In the genomic region with DNA sequence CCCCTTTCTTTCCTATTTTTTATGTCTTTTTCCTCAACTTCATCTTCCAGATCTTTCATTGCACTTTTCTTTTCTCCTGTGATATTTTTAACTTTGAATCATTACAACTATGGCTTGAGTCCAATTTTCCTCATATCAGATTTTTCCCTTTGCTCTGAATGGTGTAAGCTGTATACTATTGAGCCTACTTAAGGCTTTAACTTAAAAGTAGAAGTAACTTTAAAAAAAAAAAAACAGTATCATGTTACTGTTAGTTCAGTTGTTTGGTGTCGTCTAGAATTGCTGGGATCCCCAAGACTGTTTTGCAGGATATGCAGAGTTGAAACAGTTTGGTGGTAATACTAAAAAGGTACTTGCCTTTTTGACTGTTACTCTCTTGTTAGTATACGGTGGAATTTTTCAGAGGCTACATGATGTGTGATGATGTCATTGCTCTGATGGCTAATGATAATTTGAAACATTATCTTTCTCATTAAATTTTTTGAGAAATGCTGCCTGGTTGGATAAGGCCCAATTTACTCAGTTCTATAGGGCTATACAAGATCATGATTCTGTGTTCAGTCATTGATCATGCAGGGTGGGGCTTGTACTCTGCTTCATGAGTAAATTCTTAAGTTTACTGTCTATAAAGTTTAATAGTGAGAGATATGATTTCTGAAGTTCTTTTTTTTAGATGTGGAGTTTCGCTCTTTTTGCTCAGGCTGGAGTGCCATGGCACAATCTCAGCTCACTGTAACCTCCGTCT, we compare ENCODE assay signal across 20 cellular contexts. TPM values are rescaled to one million over a fixed set of nuclear protein-coding genes. Genes with fewer than 3 reads are reported as not detected.
DNase-seq lines count a peak whose midpoint lies in the region; ATAC-seq, FAIRE-seq and TF ChIP-seq lines count a peak whose summit lies in the region.
"Had no signal": no experiment of that assay in that cellular context is flagged by ENCODE, and none has a peak within 500 bp of the region (broad histone marks: within the 10 kb centered on the region; RNA-seq: fewer than 3 reads in every experiment).

No MANE protein-coding gene starts in this region.

- intact Hi-C loops in A673 (cut with micrococcal nuclease; ENCODE audit: unreplicated experiment), result no loop called here
- intact Hi-C loops in left colon (cut with DNase I, micrococcal nuclease), result no loop called here

- no peak for TF ChIP-seq POLR2A in H54 (IDR thresholded peaks at IDR 0.05; ENCODE audit: low read depth, low read length)

- peaks cover 31% of the 10 kb centered on the region for H3K4me1 Mint-ChIP-seq in brain

- H3K9me3 ChIP-seq in A673 (ENCODE audit: low read depth, low read length, poor library complexity, severe bottlenecking), result no peaks in the 10 kb centered on the region
- H3K9me3 ChIP-seq: transverse colon had no signal

- no peaks in the 10 kb centered on the region for H3K4me1 ChIP-seq in A673 (ENCODE audit: insufficient read depth, low read length, poor library complexity, severe bottlenecking)

- no peaks in the 10 kb centered on the region for H3K27me3 Mint-ChIP-seq in brain
- H3K27me3 Mint-ChIP-seq: activated B cell treated with CpG ODN at 0.5 μM for 24 hours; activated naive CD4-positive, alpha-beta T cell treated with anti-CD3 and anti-CD28 coated beads, Interleukin-2, amount 50 U/mL, for 24 hours; naive B cell had no signal

- no TSS peak for BruUV-seq in A673 (replicated peaks; lab: Mats Ljungman, UMichigan)

- POLR2A ChIA-PET in A673 (lab: Charles Lee; ENCODE audit: low non-redundant PET), result no interaction called here

- DNase-seq in A673 (ENCODE audit: low spot score) (no peak), H54 (ENCODE audit: insufficient read length, low spot score) (no peak), left colon (no peak), HuH-7.5 (ENCODE audit: low spot score) (no peak)
- DNase-seq: activated B cell treated with CpG ODN at 0.5 μM for 24 hours; AML-193; Calu3; central memory CD4-positive, alpha-beta T cell; naive B cell; NCI-H2081 treated with DMSO at 0.1 percent for 48 hours; NCI-H524 treated with DMSO at 0.1 percent for 48 hours; SHP77; stimulated activated CD4-positive, alpha-beta T cell treated with anti-CD3 and anti-CD28 coated beads, Interleukin-15, amount 100 ng/mL, for 24 hours; stimulated activated naive CD4-positive, alpha-beta T cell; transverse colon had no signal

- ATAC-seq in left colon (peak; percentile 68), HG02798 (IDR thresholded peaks at IDR 0.05; ENCODE audit: poor library complexity, unreplicated experiment) (no peak), HG02840 (IDR thresholded peaks at IDR 0.05; ENCODE audit: low FRiP score, unreplicated experiment) (no peak), GM18868 (IDR thresholded peaks at IDR 0.05; ENCODE audit: unreplicated experiment) (no peak)

- peak; percentile 11 for FAIRE-seq in H54 (lab: Jason Lieb, UNC)

- peak overlapping the region; percentile 13 for H3K27ac ChIP-seq in A673 (ENCODE audit: low read depth, low read length, poor library complexity, severe bottlenecking)

- H3K36me3 Mint-ChIP-seq in brain, result peaks cover 78% of the 10 kb centered on the region

- no peaks in the 10 kb centered on the region for H3K27me3 ChIP-seq in A673 (replicated peaks; ENCODE audit: insufficient read depth, low read depth, low read length, poor library complexity)
- H3K27me3 ChIP-seq: transverse colon had no signal

- peak overlapping the region in 4 of 5 experiments; percentile 12 to 54 (median 32) for H3K27ac Mint-ChIP-seq in brain
- H3K27ac Mint-ChIP-seq: activated B cell treated with CpG ODN at 0.5 μM for 24 hours; activated naive CD4-positive, alpha-beta T cell treated with anti-CD3 and anti-CD28 coated beads, Interleukin-2, amount 50 U/mL, for 24 hours had no signal

- H3K36me3 ChIP-seq in A673 (ENCODE audit: insufficient read depth, low read length, poor library complexity, severe bottlenecking), result peaks cover 22% of the 10 kb centered on the region

- H3K4me3 ChIP-seq in A673 (ENCODE audit: low read depth, low read length, poor library complexity, severe bottlenecking), result no peak overlapping the region
- H3K4me3 ChIP-seq: transverse colon had no signal

- H3K4me3 Mint-ChIP-seq in brain, result peak overlapping the region in 2 of 5 experiments; percentile 2 to 19
- H3K4me3 Mint-ChIP-seq: activated B cell treated with CpG ODN at 0.5 μM for 24 hours; activated naive CD4-positive, alpha-beta T cell treated with anti-CD3 and anti-CD28 coated beads, Interleukin-2, amount 50 U/mL, for 24 hours; naive B cell had no signal

- H3K9me3 Mint-ChIP-seq in brain, result peaks cover 0 to 6% (median 0%) of the 10 kb centered on the region in 5 experiments
- H3K9me3 Mint-ChIP-seq: activated B cell treated with CpG ODN at 0.5 μM for 24 hours; activated naive CD4-positive, alpha-beta T cell treated with anti-CD3 and anti-CD28 coated beads, Interleukin-2, amount 50 U/mL, for 24 hours; naive B cell had no signal

- TF ChIP-seq CTCF in A673 (conservative IDR thresholded peaks at IDR 0.05; ENCODE audit: low read depth, low read length) (no peak), brain (conservative IDR thresholded peaks at IDR 0.05) (no peak)

- CTCF ChIA-PET in A673 (lab: Charles Lee), result no interaction called here

RNA-seq across cellular contexts. Expression of a gene that starts 8.8 kb away (rescaled TPM):
- total RNA-seq in A673 (2021), result 28.4 TPM in 2 replicates
- 12.9 TPM for polyA plus RNA-seq in brain (ENCODE audit: insufficient read depth, low read depth, low replicate concordance)
- total RNA-seq in left colon, result 10 to 100 TPM; 34.0 to 38.9 TPM
